Comparison of ENCODE assay signal across 14 cellular contexts in genomic region chr16:17358846-17359245, GRCh38.
DNase-seq lines count a peak whose midpoint lies in the region; ATAC-seq, FAIRE-seq and TF ChIP-seq lines count a peak whose summit lies in the region.
"Had no signal": no experiment of that assay in that cellular context is flagged by ENCODE, and none has a peak within 500 bp of the region (broad histone marks: within the 10 kb centered on the region; RNA-seq: fewer than 3 reads in every experiment).

No MANE protein-coding gene starts in this region.

- no peak for FAIRE-seq in urothelium cell line (lab: Jason Lieb, UNC)
- FAIRE-seq: GM19239, pancreas had no signal

- intact Hi-C loops in left cardiac atrium (cut with DNase I) (no loop called here), Right ventricle myocardium superior (cut with DNase I) (no loop called here), upper lobe of right lung (cut with DNase I) (no loop called here)

- ATAC-seq in left cardiac atrium (peak; percentile 38 to 48), Right ventricle myocardium superior (ENCODE audit: poor library complexity) (no peak), memory B cell (ENCODE audit: low read depth) (no peak), upper lobe of right lung (no peak)

- H3K27ac ChIP-seq in upper lobe of right lung = peak overlapping the region; percentile 34
- H3K27ac ChIP-seq: pancreas, RWPE1 had no signal

- TF ChIP-seq CTCF in upper lobe of right lung (IDR thresholded peaks at IDR 0.05) = no peak

- peak overlapping the region; percentile 77 for H3K27ac Mint-ChIP-seq in activated naive CD8-positive, alpha-beta T cell
- H3K27ac Mint-ChIP-seq in memory B cell = peak overlapping the region; percentile 89

- no peaks in the 10 kb centered on the region for H3K27me3 Mint-ChIP-seq in activated naive CD8-positive, alpha-beta T cell
- no peaks in the 10 kb centered on the region for H3K27me3 Mint-ChIP-seq in memory B cell
- H3K27me3 Mint-ChIP-seq: brain had no signal

- H3K4me1 Mint-ChIP-seq in activated naive CD8-positive, alpha-beta T cell (ENCODE audit: low read depth) = peaks cover 67% of the 10 kb centered on the region
- peaks cover 39% of the 10 kb centered on the region for H3K4me1 Mint-ChIP-seq in memory B cell

- peaks cover 4% of the 10 kb centered on the region for H3K36me3 Mint-ChIP-seq in activated naive CD8-positive, alpha-beta T cell
- peaks cover 16% of the 10 kb centered on the region for H3K36me3 Mint-ChIP-seq in memory B cell

- no peaks in the 10 kb centered on the region for H3K9me3 Mint-ChIP-seq in activated naive CD8-positive, alpha-beta T cell (ENCODE audit: low read depth)
- H3K9me3 Mint-ChIP-seq in memory B cell = no peaks in the 10 kb centered on the region
- H3K9me3 Mint-ChIP-seq: brain had no signal

- no peak overlapping the region for H3K4me3 ChIP-seq in upper lobe of right lung
- H3K4me3 ChIP-seq: pancreas had no signal

- peak overlapping the region; percentile 51 for H3K4me3 Mint-ChIP-seq in activated naive CD8-positive, alpha-beta T cell
- no peak overlapping the region for H3K4me3 Mint-ChIP-seq in memory B cell
- H3K4me3 Mint-ChIP-seq: brain had no signal

- DNase-seq in left cardiac atrium = no peak
- DNase-seq in Right ventricle myocardium superior = no peak
- DNase-seq in memory B cell (ENCODE audit: low spot score in 2 of 2) = no peak
- no peak for DNase-seq in upper lobe of right lung
- no peak for DNase-seq in SK-N-DZ (ENCODE audit: low spot score)
- no peak for DNase-seq in urothelium cell line (ENCODE audit: low spot score)
- DNase-seq in LoVo (ENCODE audit: low spot score) = no peak
- DNase-seq: activated CD4-positive, alpha-beta T cell treated with anti-CD3 and anti-CD28 coated beads for 4 hours; KG1; pancreas had no signal

- no peaks in the 10 kb centered on the region for H3K36me3 ChIP-seq in upper lobe of right lung
- H3K36me3 ChIP-seq: pancreas had no signal

- H3K27me3 ChIP-seq in upper lobe of right lung = no peaks in the 10 kb centered on the region
- H3K27me3 ChIP-seq: pancreas had no signal

- no peaks in the 10 kb centered on the region for H3K9me3 ChIP-seq in upper lobe of right lung
- H3K9me3 ChIP-seq: pancreas had no signal

- peaks cover 39% of the 10 kb centered on the region for H3K4me1 ChIP-seq in upper lobe of right lung

Comparison
In these comparisons a context has a peak if more than half of its experiments do, and no peak if none do; other contexts are left out.
1. ATAC-seq: peak in left cardiac atrium (2 of 2); none in Right ventricle myocardium superior (single experiment), memory B cell (single experiment) and upper lobe of right lung (single experiment).